In the genomic region with DNA sequence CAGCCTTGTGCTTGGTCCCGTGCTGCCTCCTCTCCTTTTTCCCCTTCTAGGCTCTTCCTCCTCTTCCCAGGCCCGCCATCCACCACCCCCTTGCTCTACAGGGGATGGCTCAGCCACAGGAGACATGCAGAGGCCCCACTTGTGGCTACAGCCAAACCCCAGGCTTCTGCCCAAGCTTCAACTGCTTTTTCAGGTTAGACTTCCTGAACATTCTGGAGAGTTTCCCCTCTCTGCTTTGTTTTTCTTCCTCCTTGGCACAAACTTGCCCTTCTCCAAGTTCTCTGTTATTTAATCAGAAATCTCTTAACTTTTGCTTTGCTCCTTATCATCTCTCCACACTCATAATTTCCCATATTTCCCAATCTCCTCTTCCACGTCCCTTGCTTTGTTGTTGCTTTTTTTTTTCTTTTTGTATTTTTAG, we compare ENCODE assay signal across 1 cellular context.
TF ChIP-seq lines count a peak whose summit lies in the region.

No MANE protein-coding gene starts in this region.

TF ChIP-seq in WTC11, 78 proteins besides CTCF, POLR2A, EP300 and RAD21:
- TF ChIP-seq JUN (CRISPR knock-in tag; IDR thresholded peaks at IDR 0.05) (no peak), FOXJ3 (CRISPR knock-in tag; IDR thresholded peaks at IDR 0.05; ENCODE audit: borderline replicate concordance) (no peak), SP1 (CRISPR knock-in tag; conservative IDR thresholded peaks at IDR 0.05) (no peak), CBFB (CRISPR knock-in tag; IDR thresholded peaks at IDR 0.05; ENCODE audit: low read depth) (no peak)
- TF ChIP-seq, protein P1, sequence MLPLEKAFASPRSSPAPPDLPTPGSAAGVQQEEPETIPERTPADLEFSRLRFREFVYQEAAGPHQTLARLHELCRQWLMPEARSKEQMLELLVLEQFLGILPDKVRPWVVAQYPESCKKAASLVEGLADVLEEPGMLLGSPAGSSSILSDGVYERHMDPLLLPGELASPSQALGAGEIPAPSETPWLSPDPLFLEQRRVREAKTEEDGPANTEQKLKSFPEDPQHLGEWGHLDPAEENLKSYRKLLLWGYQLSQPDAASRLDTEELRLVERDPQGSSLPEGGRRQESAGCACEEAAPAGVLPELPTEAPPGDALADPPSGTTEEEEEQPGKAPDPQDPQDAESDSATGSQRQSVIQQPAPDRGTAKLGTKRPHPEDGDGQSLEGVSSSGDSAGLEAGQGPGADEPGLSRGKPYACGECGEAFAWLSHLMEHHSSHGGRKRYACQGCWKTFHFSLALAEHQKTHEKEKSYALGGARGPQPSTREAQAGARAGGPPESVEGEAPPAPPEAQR (CRISPR knock-in tag; IDR thresholded peaks at IDR 0.05) = no peak
- TF ChIP-seq, protein P2, sequence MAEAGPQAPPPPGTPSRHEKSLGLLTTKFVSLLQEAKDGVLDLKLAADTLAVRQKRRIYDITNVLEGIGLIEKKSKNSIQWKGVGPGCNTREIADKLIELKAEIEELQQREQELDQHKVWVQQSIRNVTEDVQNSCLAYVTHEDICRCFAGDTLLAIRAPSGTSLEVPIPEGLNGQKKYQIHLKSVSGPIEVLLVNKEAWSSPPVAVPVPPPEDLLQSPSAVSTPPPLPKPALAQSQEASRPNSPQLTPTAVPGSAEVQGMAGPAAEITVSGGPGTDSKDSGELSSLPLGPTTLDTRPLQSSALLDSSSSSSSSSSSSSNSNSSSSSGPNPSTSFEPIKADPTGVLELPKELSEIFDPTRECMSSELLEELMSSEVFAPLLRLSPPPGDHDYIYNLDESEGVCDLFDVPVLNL (CRISPR knock-in tag; IDR thresholded peaks at IDR 0.05; ENCODE audit: borderline replicate concordance, low read depth) = no peak
